Comparison of ENCODE assay signal across 16 cellular contexts in genomic region chr13:110902370-110902769, GRCh38. TPM values are rescaled to one million over a fixed set of nuclear protein-coding genes. Genes with fewer than 3 reads are reported as not detected.
DNase-seq lines count a peak whose midpoint lies in the region; ATAC-seq and TF ChIP-seq lines count a peak whose summit lies in the region.
"Had no signal": no experiment of that assay in that cellular context is flagged by ENCODE, and none has a peak within 500 bp of the region (broad histone marks: within the 10 kb centered on the region; RNA-seq: fewer than 3 reads in every experiment).

No MANE protein-coding gene starts in this region.

- H3K27me3 ChIP-seq in MM.1S (replicated peaks; ENCODE audit: insufficient read depth, low read length) (no peaks in the 10 kb centered on the region), mesenchymal stem cell (ENCODE audit: control insufficient read depth in 1 of 2, insufficient read depth in 1 of 2, low read length in 2 of 2) (no peaks in the 10 kb centered on the region), lower lobe of right lung (ENCODE audit: low read depth) (no peaks in the 10 kb centered on the region)

- no peak overlapping the region for H4K8ac ChIP-seq in mesenchymal stem cell (ENCODE audit: low read length)

- peaks cover 29% of the 10 kb centered on the region for H3K4me1 ChIP-seq in MM.1S (ENCODE audit: low read length)
- peaks cover 2% of the 10 kb centered on the region for H3K4me1 ChIP-seq in mesenchymal stem cell (ENCODE audit: control insufficient read depth, insufficient read depth, low read depth, low read length)
- H3K4me1 ChIP-seq in lower lobe of right lung: peaks cover 13% of the 10 kb centered on the region

- H3K9ac ChIP-seq in MM.1S (ENCODE audit: low read length): no peak overlapping the region
- no peak overlapping the region for H3K9ac ChIP-seq in mesenchymal stem cell (ENCODE audit: low read length)

- H2AK5ac ChIP-seq in mesenchymal stem cell (ENCODE audit: low read length, severe bottlenecking): no peak overlapping the region

- peaks cover 14% of the 10 kb centered on the region for H3K79me1 ChIP-seq in mesenchymal stem cell (replicated peaks; ENCODE audit: low read length, poor library complexity, severe bottlenecking)

- H3K23ac ChIP-seq in mesenchymal stem cell (ENCODE audit: low read length in 2 of 2): no peak overlapping the region

- no peak overlapping the region for H2BK5ac ChIP-seq in mesenchymal stem cell (ENCODE audit: low read depth, low read length, poor library complexity, severe bottlenecking)

- intact Hi-C loops in lower lobe of right lung (cut with DNase I): no loop called here

- peak overlapping the region; percentile 80; the same call in 1 of the 2 replicates for H3K27ac ChIP-seq in MM.1S (ENCODE audit: low read length)
- no peak overlapping the region for H3K27ac ChIP-seq in mesenchymal stem cell (ENCODE audit: low read length, poor library complexity, severe bottlenecking)
- no peak overlapping the region for H3K27ac ChIP-seq in lower lobe of right lung
- H3K27ac ChIP-seq: A549, HL-60 had no signal

- no peak overlapping the region for H3K4me3 ChIP-seq in MM.1S (ENCODE audit: low read length)
- no peak overlapping the region for H3K4me3 ChIP-seq in choroid plexus epithelial cell (ENCODE audit: low read depth, low read length)
- no peak overlapping the region for H3K4me3 ChIP-seq in mesenchymal stem cell (ENCODE audit: insufficient read depth in 1 of 2, low read depth in 1 of 2, low read length in 2 of 2)
- H3K4me3 ChIP-seq in lower lobe of right lung: no peak overlapping the region
- H3K4me3 ChIP-seq: A549 had no signal

- H3K79me2 ChIP-seq in MM.1S (ENCODE audit: low read length): peaks cover 85% of the 10 kb centered on the region

- no peak overlapping the region for H2BK15ac ChIP-seq in mesenchymal stem cell (ENCODE audit: low read depth, poor library complexity, severe bottlenecking)

- H4K20me1 ChIP-seq in MM.1S (ENCODE audit: insufficient read depth, low read length): peaks cover 15% of the 10 kb centered on the region

- H2AFZ ChIP-seq in MM.1S (ENCODE audit: low read length) (no peak overlapping the region), mesenchymal stem cell (ENCODE audit: low read depth, low read length) (no peak overlapping the region)

- H3K4ac ChIP-seq in mesenchymal stem cell (ENCODE audit: low read depth in 1 of 2, low read length in 2 of 2): no peak overlapping the region

- no peaks in the 10 kb centered on the region for H3K9me3 ChIP-seq in MM.1S (replicated peaks; ENCODE audit: insufficient read depth, low read length)
- H3K9me3 ChIP-seq in mesenchymal stem cell (ENCODE audit: control insufficient read depth, low read length): no peaks in the 10 kb centered on the region
- no peaks in the 10 kb centered on the region for H3K9me3 ChIP-seq in lower lobe of right lung
- H3K9me3 ChIP-seq: A549 had no signal

- DNase-seq in MM.1S (no peak), choroid plexus epithelial cell (ENCODE audit: low read depth) (peak; percentile 24), mesenchymal stem cell (peak; percentile 52), lower lobe of right lung (no peak)
- no peak for DNase-seq in stimulated activated CD4-positive, alpha-beta T cell treated with anti-CD3 and anti-CD28 coated beads, Interleukin-4, amount 100 ng/mL, for 24 hours
- DNase-seq in activated CD4-positive, alpha-beta T cell treated with anti-CD3 and anti-CD28 coated beads, Interleukin-2, amount 50 U/mL, for 4 hours: no peak
- DNase-seq: CD8-positive, alpha-beta T cell; COR-L47; DMS153; DMS79 treated with DMSO at 0.1 percent for 48 hours; GF-D8; GOT3; H9 had no signal

- no peak overlapping the region for H4K91ac ChIP-seq in mesenchymal stem cell (ENCODE audit: low read length)

- no peak overlapping the region for H3K14ac ChIP-seq in mesenchymal stem cell (ENCODE audit: low read length in 2 of 2)

- H3K36me3 ChIP-seq in MM.1S (replicated peaks; ENCODE audit: insufficient read depth, low read length) (peaks cover 27% of the 10 kb centered on the region; the same call in 1 of the 2 replicates), mesenchymal stem cell (ENCODE audit: control insufficient read depth in 1 of 2, insufficient read depth in 2 of 2, low read depth in 1 of 2, low read length in 2 of 2) (peaks cover 3 to 88% of the 10 kb centered on the region in 2 experiments), lower lobe of right lung (peaks cover 79% of the 10 kb centered on the region)

- WGBS in mesenchymal stem cell: 100% methylated on average over 1 of the region's 2 CpGs

- peaks cover 19% of the 10 kb centered on the region for H3F3A ChIP-seq in MM.1S (ENCODE audit: insufficient read depth, low read length)

- H3K4me2 ChIP-seq in MM.1S (ENCODE audit: low read depth, low read length) (0 out of 2 replicates have a peak overlapping the region, but pooled peaks have one; percentile 6), mesenchymal stem cell (ENCODE audit: low read length, poor library complexity, severe bottlenecking) (no peak overlapping the region)
- H3K4me2 ChIP-seq: A549 had no signal

- no peak overlapping the region for H2BK12ac ChIP-seq in mesenchymal stem cell (ENCODE audit: low read length in 2 of 2)

- no peak overlapping the region for H2BK120ac ChIP-seq in mesenchymal stem cell (ENCODE audit: low read depth, low read length)

- H3K18ac ChIP-seq in mesenchymal stem cell (ENCODE audit: low read depth in 1 of 2, low read length in 2 of 2): no peak overlapping the region

- H3K9me2 ChIP-seq in MM.1S (replicated peaks; ENCODE audit: insufficient read depth, low read length): no peaks in the 10 kb centered on the region

- ATAC-seq in HG03520 (IDR thresholded peaks at IDR 0.05; ENCODE audit: unreplicated experiment): no peak
- no peak for ATAC-seq in lower lobe of right lung
- ATAC-seq: A549; CD8-positive, alpha-beta T cell had no signal

- TF ChIP-seq CTCF in MM.1S (IDR thresholded peaks at IDR 0.05; ENCODE audit: low read length): no peak
- no peak for TF ChIP-seq CTCF in choroid plexus epithelial cell (conservative IDR thresholded peaks at IDR 0.05; ENCODE audit: low read depth, low read length)
- no peak for TF ChIP-seq CTCF in lower lobe of right lung (IDR thresholded peaks at IDR 0.05)

RNA-seq across cellular contexts. Expression of gene ANKRD10, which starts 12.5 kb away (rescaled TPM):
- 34.0 TPM for polyA plus RNA-seq in mesenchymal stem cell (2013, experiment 1 of 2)
- 33.7 TPM for polyA plus RNA-seq in mesenchymal stem cell (2013, experiment 2 of 2)
- total RNA-seq in lower lobe of right lung: 132 TPM

Comparison
In these comparisons a context has a peak if more than half of its experiments do, and no peak if none do; other contexts are left out.
1. DNase-seq: peak in choroid plexus epithelial cell (single experiment) and mesenchymal stem cell (single experiment); none in MM.1S (single experiment), lower lobe of right lung (single experiment), stimulated activated CD4-positive, alpha-beta T cell treated with anti-CD3 and anti-CD28 coated beads, Interleukin-4, amount 100 ng/mL, for 24 hours (single experiment) and activated CD4-positive, alpha-beta T cell treated with anti-CD3 and anti-CD28 coated beads, Interleukin-2, amount 50 U/mL, for 4 hours (0 of 2).